ENCODE assay signal across 18 cellular contexts in the genomic region with DNA sequence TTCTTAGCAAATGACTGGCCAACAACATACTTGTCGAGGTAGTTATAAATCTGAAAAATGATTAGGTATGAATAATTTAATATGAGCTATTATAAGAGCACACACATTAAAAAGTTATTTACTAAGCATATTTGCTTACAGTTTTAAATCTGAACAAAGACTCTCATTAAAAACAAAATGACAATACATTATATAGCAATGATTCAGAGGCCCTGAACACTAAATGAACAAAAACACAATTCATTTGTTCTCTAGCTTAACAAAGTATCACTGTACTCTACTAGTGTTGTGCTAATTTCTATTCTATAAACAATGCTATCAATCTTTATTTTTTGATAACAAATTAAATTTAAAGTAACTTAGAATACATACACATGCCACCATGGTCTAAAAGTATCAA. TPM values are rescaled to one million over a fixed set of nuclear protein-coding genes. Genes with fewer than 3 reads are reported as not detected.
A peak's percentile ranks its signal among the peaks of the same experiment; 100 is the strongest.
DNase-seq lines count a peak whose midpoint lies in the region; ATAC-seq and TF ChIP-seq lines count a peak whose summit lies in the region.
"Had no signal": no experiment of that assay in that cellular context is flagged by ENCODE, and none has a peak within 500 bp of the region (broad histone marks: within the 10 kb centered on the region; RNA-seq: fewer than 3 reads in every experiment).

No MANE protein-coding gene starts in this region.

- H3K4me1 ChIP-seq in PC-3 (ENCODE audit: insufficient read depth, low read length) (no peaks in the 10 kb centered on the region), SJCRH30 (no peaks in the 10 kb centered on the region)
- H3K4me1 ChIP-seq: BLaER1, Caco-2, HAP-1 had no signal

- intact Hi-C loops in PC-3 (cut with micrococcal nuclease): no loop called here

- no peak overlapping the region for H2AFZ ChIP-seq in PC-3 (ENCODE audit: low read length)

- no peak overlapping the region for H3K27ac ChIP-seq in PC-3 (ENCODE audit: low read length)
- no peak overlapping the region for H3K27ac ChIP-seq in SJCRH30
- H3K27ac ChIP-seq: 22Rv1, BLaER1 had no signal

- no TSS peak for BruUV-seq in PC-3 (replicated peaks; lab: Mats Ljungman, UMichigan)

- no peaks in the 10 kb centered on the region for H4K20me1 ChIP-seq in PC-3 (ENCODE audit: low read length)

- ATAC-seq in PC-3 (peak; percentile 29; the same call in 1 of the 2 replicates), esophagus mucosa (no peak)
- ATAC-seq: HepG2 had no signal

- H3K4me2 ChIP-seq in PC-3 (ENCODE audit: low read length): no peak overlapping the region
- H3K4me2 ChIP-seq: BLaER1 had no signal

- H3K9me3 ChIP-seq in PC-3 (ENCODE audit: low read length): no peaks in the 10 kb centered on the region
- no peaks in the 10 kb centered on the region; the same call in 1 of the 2 replicates for H3K9me3 ChIP-seq in SJCRH30 (replicated peaks)
- H3K9me3 ChIP-seq: BLaER1, Caco-2, HAP-1 had no signal

- no peaks in the 10 kb centered on the region for H3K79me2 ChIP-seq in PC-3 (ENCODE audit: low read length)

- H3K9me2 ChIP-seq in PC-3 (replicated peaks; ENCODE audit: low read length): no peaks in the 10 kb centered on the region

- TF ChIP-seq CTCF in PC-3 (conservative IDR thresholded peaks at IDR 0.05; ENCODE audit: low read depth, low read length): no peak

- no peak overlapping the region for H3K9ac ChIP-seq in PC-3 (ENCODE audit: low read length)
- H3K9ac ChIP-seq: BLaER1 had no signal

- peaks cover 4% of the 10 kb centered on the region; the same call in 1 of the 2 replicates for H3K36me3 ChIP-seq in PC-3 (ENCODE audit: low read depth, low read length)
- peaks cover 36% of the 10 kb centered on the region for H3K36me3 ChIP-seq in SJCRH30

- CTCF ChIA-PET in PC-3 (lab: Charles Lee): no interaction called here

- H3K27me3 ChIP-seq in PC-3 (ENCODE audit: low read length): no peaks in the 10 kb centered on the region
- no peaks in the 10 kb centered on the region for H3K27me3 ChIP-seq in SJCRH30
- H3K27me3 ChIP-seq: BLaER1 had no signal

- no peak for DNase-seq in PC-3
- peak; percentile 14 for DNase-seq in foreskin melanocyte
- DNase-seq in pons (ENCODE audit: low spot score): peak; percentile 77
- peak; percentile 63 for DNase-seq in superior temporal gyrus (ENCODE audit: extremely low spot score)
- no peak for DNase-seq in SJCRH30
- no peak for DNase-seq in stimulated activated CD4-positive, alpha-beta T cell treated with anti-CD3 and anti-CD28 coated beads, Interleukin-2, amount 100 ng/mL, for 48 hours
- DNase-seq in NOMO-1 (lab: John Stamatoyannopoulos, UW; ENCODE audit: unreplicated experiment in 2 of 2): no peak
- DNase-seq: AML-193; Caco-2; CD8-positive, alpha-beta memory T cell; DND-41; GDM1 had no signal

- H3K4me3 ChIP-seq in PC-3 (ENCODE audit: low read length): no peak overlapping the region
- H3K4me3 ChIP-seq in SJCRH30: no peak overlapping the region
- H3K4me3 ChIP-seq: BLaER1, HAP-1 had no signal

- H3F3A ChIP-seq in PC-3 (ENCODE audit: low read length, unreplicated experiment): no peaks in the 10 kb centered on the region

- POLR2A ChIA-PET in PC-3 (lab: Charles Lee; ENCODE audit: unreplicated experiment): no interaction called here

RNA-seq across cellular contexts. Expression of a gene that starts 21.0 kb away (rescaled TPM):
- total RNA-seq in PC-3 (2014; rRNA removed) (19.3 and 22.5 TPM in 2 replicates), esophagus mucosa (49.3 TPM)
- total RNA-seq in SJCRH30 (2014; rRNA removed; shearing (Covaris generic)): 43.3 and 44.2 TPM in 2 replicates

RNA-seq across cellular contexts. Expression of a gene that starts 30.5 kb away (rescaled TPM):
- total RNA-seq in PC-3 (2014; rRNA removed) (9.5 and 13.7 TPM in 2 replicates), esophagus mucosa (18.6 TPM)
- total RNA-seq in SJCRH30 (2014; rRNA removed; shearing (Covaris generic)): 22.8 and 25.4 TPM in 2 replicates

RNA-seq across cellular contexts. Expression of a gene that starts 47.1 kb away (rescaled TPM):
- total RNA-seq in PC-3 (2014; rRNA removed) (not detected in 2 replicates), esophagus mucosa (0.64 TPM)
- total RNA-seq in SJCRH30 (2014; rRNA removed; shearing (Covaris generic)): 0.05 TPM in 1 of 2 replicates, not detected in the other
- total RNA-seq: Caco-2, H1, HepG2 had no signal

RNA-seq across cellular contexts. Expression of a gene that starts 49.1 kb away (rescaled TPM):
- total RNA-seq in PC-3 (2014; rRNA removed) (1.4 and 3.4 TPM in 2 replicates), esophagus mucosa (1.8 TPM)
- 0.59 and 0.73 TPM in 2 replicates for total RNA-seq in SJCRH30 (2014; rRNA removed; shearing (Covaris generic))

Comparison
In these comparisons a context has a peak if more than half of its experiments do, and no peak if none do; other contexts are left out.
1. DNase-seq: peak in foreskin melanocyte (single experiment), pons (single experiment) and superior temporal gyrus (single experiment); none in PC-3 (single experiment), SJCRH30 (0 of 2), stimulated activated CD4-positive, alpha-beta T cell treated with anti-CD3 and anti-CD28 coated beads, Interleukin-2, amount 100 ng/mL, for 48 hours (0 of 2) and NOMO-1 (0 of 2).